Comparison of ENCODE assay signal across 10 cellular contexts in genomic region chr10:31034041-31034918, GRCh38. TPM values are rescaled to one million over a fixed set of nuclear protein-coding genes. Genes with fewer than 3 reads are reported as not detected.
DNase-seq lines count a peak whose midpoint lies in the region; ATAC-seq and TF ChIP-seq lines count a peak whose summit lies in the region.
"Had no signal": no experiment of that assay in that cellular context is flagged by ENCODE, and none has a peak within 500 bp of the region (broad histone marks: within the 10 kb centered on the region; RNA-seq: fewer than 3 reads in every experiment).

No MANE protein-coding gene starts in this region.

- H3K4me3 ChIP-seq in NB4 (ENCODE audit: low read depth, low read length) (peak overlapping the region; percentile 71), gastrocnemius medialis (no peak overlapping the region)

- no peaks in the 10 kb centered on the region for H3K36me3 ChIP-seq in gastrocnemius medialis

- peak in 1 of 2 donors; percentile 24 for ATAC-seq in gastrocnemius medialis
- no peak for ATAC-seq in stimulated activated effector memory CD8-positive, alpha-beta T cell treated with anti-CD3 and anti-CD28 coated beads, Interleukin-12 subunit alpha, Interleukin-12 subunit beta, amount 100 ng/mL, for 72 hours
- no peak for ATAC-seq in GM19328 (IDR thresholded peaks at IDR 0.05; ENCODE audit: unreplicated experiment)

- H3K4me3 Mint-ChIP-seq in dendritic cell treated with granulocyte-macrophage colony-stimulating factor and Interleukin-4, amounts not matched to agents 40 ng/mL and 50 ng/mL, for 4 days = no peak overlapping the region
- H3K4me3 Mint-ChIP-seq in stimulated activated effector memory CD8-positive, alpha-beta T cell treated with anti-CD3 and anti-CD28 coated beads, Interleukin-12 subunit alpha, Interleukin-12 subunit beta, amount 100 ng/mL, for 72 hours = no peak overlapping the region

- in situ Hi-C loops in gastrocnemius medialis (cut with MboI; ENCODE audit: low sequenced_read_pairs in 4 of 4) (loop anchor here in 3 of 4 donors (5.0 to 25.0 kb wide), 3 partner anchors 247 to 278 kb away; partner anchors contain the start of gene ZEB1 (in 1 of the 3)), G401 (cut with HindIII; ENCODE audit: low sequenced_read_pairs) (no loop called here)

- peaks cover 8% of the 10 kb centered on the region for H3K9me3 Mint-ChIP-seq in dendritic cell treated with granulocyte-macrophage colony-stimulating factor and Interleukin-4, amounts not matched to agents 40 ng/mL and 50 ng/mL, for 4 days
- no peaks in the 10 kb centered on the region for H3K9me3 Mint-ChIP-seq in stimulated activated effector memory CD8-positive, alpha-beta T cell treated with anti-CD3 and anti-CD28 coated beads, Interleukin-12 subunit alpha, Interleukin-12 subunit beta, amount 100 ng/mL, for 72 hours

- intact Hi-C loops in dendritic cell treated with granulocyte-macrophage colony-stimulating factor and Interleukin-4, amounts not matched to agents 40 ng/mL and 50 ng/mL, for 4 days (cut with micrococcal nuclease) = no loop called here
- intact Hi-C loops in gastrocnemius medialis (cut with DNase I; ENCODE audit: low total_unique reads) = loop anchor here (5.0 to 10.0 kb wide), 5 partner anchors 98 to 891 kb away; partner anchors contain the start of gene ARHGAP12

- TF ChIP-seq POLR2A in NB4 (IDR thresholded peaks at IDR 0.05; ENCODE audit: extremely low read depth, insufficient read length) (no peak), gastrocnemius medialis (IDR thresholded peaks at IDR 0.05) (no peak)

- H3K36me3 Mint-ChIP-seq in dendritic cell treated with granulocyte-macrophage colony-stimulating factor and Interleukin-4, amounts not matched to agents 40 ng/mL and 50 ng/mL, for 4 days (ENCODE audit: low read depth) = no peaks in the 10 kb centered on the region
- H3K36me3 Mint-ChIP-seq in stimulated activated effector memory CD8-positive, alpha-beta T cell treated with anti-CD3 and anti-CD28 coated beads, Interleukin-12 subunit alpha, Interleukin-12 subunit beta, amount 100 ng/mL, for 72 hours = peaks cover 7% of the 10 kb centered on the region

- DNase-seq in Daoy (ENCODE audit: low read depth) = peak; percentile 75
- DNase-seq in NB4 (ENCODE audit: low read depth) = peak; percentile 66
- DNase-seq in gastrocnemius medialis = peak in 1 of 2 donors; percentile 33
- no peak for DNase-seq in stimulated activated effector memory CD8-positive, alpha-beta T cell treated with anti-CD3 and anti-CD28 coated beads, Interleukin-12 subunit alpha, Interleukin-12 subunit beta, amount 100 ng/mL, for 72 hours (ENCODE audit: low spot score in 2 of 2)
- no peak for DNase-seq in G401 (ENCODE audit: low spot score)
- DNase-seq in NK-92 treated with Interleukin-12 subunit alpha and Interleukin-12 subunit beta, amount 100 ng/mL, for 24 hours (lab: John Stamatoyannopoulos, UW) = no peak
- DNase-seq: activated effector memory CD4-positive, alpha-beta T cell treated with Interleukin-2 at 50 U/mL for 16 hours; stimulated activated CD4-positive, alpha-beta T cell treated with anti-CD3 and anti-CD28 coated beads, Interleukin-4, amount 100 ng/mL, for 4 hours had no signal

- H3K4me1 ChIP-seq in gastrocnemius medialis = peaks cover 13 to 40% of the 10 kb centered on the region in 2 donors

- peaks cover 41% of the 10 kb centered on the region for H3K4me1 Mint-ChIP-seq in dendritic cell treated with granulocyte-macrophage colony-stimulating factor and Interleukin-4, amounts not matched to agents 40 ng/mL and 50 ng/mL, for 4 days (ENCODE audit: low read depth)
- H3K4me1 Mint-ChIP-seq in stimulated activated effector memory CD8-positive, alpha-beta T cell treated with anti-CD3 and anti-CD28 coated beads, Interleukin-12 subunit alpha, Interleukin-12 subunit beta, amount 100 ng/mL, for 72 hours = peaks cover 11% of the 10 kb centered on the region

- H3K9me3 ChIP-seq in gastrocnemius medialis = no peaks in the 10 kb centered on the region

- no peaks in the 10 kb centered on the region for H3K27me3 Mint-ChIP-seq in dendritic cell treated with granulocyte-macrophage colony-stimulating factor and Interleukin-4, amounts not matched to agents 40 ng/mL and 50 ng/mL, for 4 days

- no peaks in the 10 kb centered on the region for H3K27me3 ChIP-seq in gastrocnemius medialis

- H3K27ac ChIP-seq in gastrocnemius medialis = peak overlapping the region; percentile 57 to 100 (median 100)

- no peak for TF ChIP-seq CTCF in NB4 (IDR thresholded peaks at IDR 0.05; ENCODE audit: low read depth, low read length)
- TF ChIP-seq CTCF in gastrocnemius medialis (IDR thresholded peaks at IDR 0.05 in 4 of 5, conservative IDR thresholded peaks at IDR 0.05 in 1 of 5) = no peak

- H3K27ac Mint-ChIP-seq in dendritic cell treated with granulocyte-macrophage colony-stimulating factor and Interleukin-4, amounts not matched to agents 40 ng/mL and 50 ng/mL, for 4 days = peak overlapping the region; percentile 44
- no peak overlapping the region for H3K27ac Mint-ChIP-seq in stimulated activated effector memory CD8-positive, alpha-beta T cell treated with anti-CD3 and anti-CD28 coated beads, Interleukin-12 subunit alpha, Interleukin-12 subunit beta, amount 100 ng/mL, for 72 hours

RNA-seq across cellular contexts. Expression of gene ZNF438, which starts 2.6 kb away (rescaled TPM):
- 0.91 and 2.4 TPM in 2 replicates for total RNA-seq in Daoy (2014; rRNA removed; shearing (Covaris generic))
- total RNA-seq in gastrocnemius medialis = 10 to 100 TPM; 14.4 to 37.0 (median 26.5) TPM
- total RNA-seq in G401 (2014; rRNA removed; shearing (Covaris generic)) = 1.0 and 9.6 TPM in 2 replicates

Comparison
In these comparisons a context has a peak if more than half of its experiments do, and no peak if none do; other contexts are left out.
1. DNase-seq: peak in Daoy (single experiment) and NB4 (single experiment); none in stimulated activated effector memory CD8-positive, alpha-beta T cell treated with anti-CD3 and anti-CD28 coated beads, Interleukin-12 subunit alpha, Interleukin-12 subunit beta, amount 100 ng/mL, for 72 hours (0 of 2), G401 (single experiment) and NK-92 treated with Interleukin-12 subunit alpha and Interleukin-12 subunit beta, amount 100 ng/mL, for 24 hours (single experiment).